In the genomic region with DNA sequence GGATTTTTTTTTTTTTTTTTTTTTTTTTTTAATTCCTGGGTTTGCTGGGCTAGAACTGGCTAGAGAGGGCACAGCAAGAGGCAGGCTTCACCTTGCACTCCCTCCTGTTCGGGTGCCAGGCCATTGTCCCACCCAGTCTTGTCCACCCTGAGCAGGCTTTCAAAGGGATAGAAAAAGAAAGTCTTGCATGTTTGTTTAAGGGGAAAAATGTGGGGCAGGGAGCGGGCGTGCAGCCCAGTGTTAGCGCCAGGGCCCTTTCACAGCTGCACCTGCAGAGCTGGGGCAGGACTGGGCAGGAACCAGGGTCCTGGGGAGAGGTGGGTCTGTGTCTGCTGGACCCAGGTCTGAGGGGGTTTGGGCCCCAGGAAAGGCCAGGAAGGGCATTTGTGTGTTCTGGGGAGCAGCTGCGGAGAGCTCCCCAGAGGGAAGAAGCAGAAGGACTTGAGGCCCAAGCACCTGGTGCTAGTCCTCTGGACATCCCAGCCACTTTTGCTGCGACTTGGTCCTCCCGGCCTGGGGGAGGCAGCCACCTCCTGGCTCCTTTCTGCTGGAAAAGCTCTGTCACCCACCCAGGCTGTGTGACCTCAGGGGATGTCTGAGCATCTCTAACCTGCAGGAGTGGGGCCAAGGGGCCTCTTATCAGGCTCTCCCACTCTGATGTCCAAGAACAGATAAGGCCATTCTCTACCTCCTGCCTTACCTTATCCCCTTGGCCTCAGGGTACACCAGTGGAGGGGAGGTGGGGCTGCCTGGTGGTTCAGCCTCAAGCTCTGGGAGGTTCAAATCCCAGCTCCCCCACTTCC, we compare ENCODE assay signal across 14 cellular contexts. TPM values are rescaled to one million over a fixed set of nuclear protein-coding genes. Genes with fewer than 3 reads are reported as not detected.
A peak's percentile ranks its signal among the peaks of the same experiment; 100 is the strongest.
DNase-seq lines count a peak whose midpoint lies in the region; ATAC-seq, FAIRE-seq and TF ChIP-seq lines count a peak whose summit lies in the region.
"Had no signal": no experiment of that assay in that cellular context is flagged by ENCODE, and none has a peak within 500 bp of the region (broad histone marks: within the 10 kb centered on the region; RNA-seq: fewer than 3 reads in every experiment).

No MANE protein-coding gene starts in this region.

- H3K27me3 Mint-ChIP-seq in activated naive CD4-positive, alpha-beta T cell treated with anti-CD3 and anti-CD28 coated beads, Interleukin-2, amount 10 ng/mL, durations not matched to agents 7 days and 5 days: no peaks in the 10 kb centered on the region
- no peaks in the 10 kb centered on the region for H3K27me3 Mint-ChIP-seq in activated T-helper 1 cell treated with anti-CD3 and anti-CD28 coated beads, Interleukin-12 subunit alpha, Interleukin-12 subunit beta, Interleukin-2, Interleukin-4 antibody, amounts not matched to agents 30 ng/mL and 10 ng/mL and 1 ng/mL, durations not matched to agents 14 hours and 24 hours and 36 hours (ENCODE audit: insufficient read depth)

- peak overlapping the region; percentile 88 for H3K27ac Mint-ChIP-seq in activated naive CD4-positive, alpha-beta T cell treated with anti-CD3 and anti-CD28 coated beads, Interleukin-2, amount 10 ng/mL, durations not matched to agents 7 days and 5 days
- H3K27ac Mint-ChIP-seq in activated T-helper 1 cell treated with anti-CD3 and anti-CD28 coated beads, Interleukin-12 subunit alpha, Interleukin-12 subunit beta, Interleukin-2, Interleukin-4 antibody, amounts not matched to agents 30 ng/mL and 10 ng/mL and 1 ng/mL, durations not matched to agents 14 hours and 24 hours and 36 hours: peak overlapping the region; percentile 84

- TF ChIP-seq CTCF in upper lobe of right lung (IDR thresholded peaks at IDR 0.05): no peak
- no peak for TF ChIP-seq CTCF in D721Med (IDR thresholded peaks at IDR 0.05; ENCODE audit: insufficient read depth, missing control alignments)

- CTCF ChIA-PET in activated naive CD4-positive, alpha-beta T cell treated with anti-CD3 and anti-CD28 coated beads, Interleukin-2, amount 10 ng/mL, durations not matched to agents 7 days and 5 days (lab: Charles Lee): interaction anchor here (0.7 to 0.9 kb wide), 3 partner anchors 18 to 58 kb away, joined by 3 read pairs; no protein-coding TSS in a partner anchor

- H3K27ac ChIP-seq in upper lobe of right lung: peak overlapping the region; percentile 39

- no peaks in the 10 kb centered on the region for H3K9me3 Mint-ChIP-seq in activated naive CD4-positive, alpha-beta T cell treated with anti-CD3 and anti-CD28 coated beads, Interleukin-2, amount 10 ng/mL, durations not matched to agents 7 days and 5 days
- H3K9me3 Mint-ChIP-seq in activated T-helper 1 cell treated with anti-CD3 and anti-CD28 coated beads, Interleukin-12 subunit alpha, Interleukin-12 subunit beta, Interleukin-2, Interleukin-4 antibody, amounts not matched to agents 30 ng/mL and 10 ng/mL and 1 ng/mL, durations not matched to agents 14 hours and 24 hours and 36 hours: no peaks in the 10 kb centered on the region

- peaks cover 1% of the 10 kb centered on the region for H3K36me3 Mint-ChIP-seq in activated naive CD4-positive, alpha-beta T cell treated with anti-CD3 and anti-CD28 coated beads, Interleukin-2, amount 10 ng/mL, durations not matched to agents 7 days and 5 days
- H3K36me3 Mint-ChIP-seq in activated T-helper 1 cell treated with anti-CD3 and anti-CD28 coated beads, Interleukin-12 subunit alpha, Interleukin-12 subunit beta, Interleukin-2, Interleukin-4 antibody, amounts not matched to agents 30 ng/mL and 10 ng/mL and 1 ng/mL, durations not matched to agents 14 hours and 24 hours and 36 hours (ENCODE audit: low read depth): peaks cover 2% of the 10 kb centered on the region

- H3K4me3 ChIP-seq in upper lobe of right lung: no peak overlapping the region
- H3K4me3 ChIP-seq: breast epithelium, Peyer's patch had no signal

- no peaks in the 10 kb centered on the region for H3K36me3 ChIP-seq in upper lobe of right lung
- H3K36me3 ChIP-seq: breast epithelium had no signal

- intact Hi-C loops in activated T-helper 1 cell treated with anti-CD3 and anti-CD28 coated beads, Interleukin-12 subunit alpha, Interleukin-12 subunit beta, Interleukin-2, Interleukin-4 antibody, amounts not matched to agents 30 ng/mL and 10 ng/mL and 1 ng/mL, durations not matched to agents 14 hours and 24 hours and 36 hours (cut with micrococcal nuclease): no loop called here
- intact Hi-C loops in upper lobe of right lung (cut with DNase I): no loop called here

- H3K4me3 Mint-ChIP-seq in activated naive CD4-positive, alpha-beta T cell treated with anti-CD3 and anti-CD28 coated beads, Interleukin-2, amount 10 ng/mL, durations not matched to agents 7 days and 5 days: no peak overlapping the region
- H3K4me3 Mint-ChIP-seq in activated T-helper 1 cell treated with anti-CD3 and anti-CD28 coated beads, Interleukin-12 subunit alpha, Interleukin-12 subunit beta, Interleukin-2, Interleukin-4 antibody, amounts not matched to agents 30 ng/mL and 10 ng/mL and 1 ng/mL, durations not matched to agents 14 hours and 24 hours and 36 hours: no peak overlapping the region

- no peaks in the 10 kb centered on the region for H3K9me3 ChIP-seq in upper lobe of right lung
- H3K9me3 ChIP-seq: breast epithelium, Peyer's patch had no signal

- no peaks in the 10 kb centered on the region for H3K27me3 ChIP-seq in upper lobe of right lung
- H3K27me3 ChIP-seq: breast epithelium, Peyer's patch had no signal

- peaks cover 68% of the 10 kb centered on the region for H3K4me1 Mint-ChIP-seq in activated naive CD4-positive, alpha-beta T cell treated with anti-CD3 and anti-CD28 coated beads, Interleukin-2, amount 10 ng/mL, durations not matched to agents 7 days and 5 days
- peaks cover 36% of the 10 kb centered on the region for H3K4me1 Mint-ChIP-seq in activated T-helper 1 cell treated with anti-CD3 and anti-CD28 coated beads, Interleukin-12 subunit alpha, Interleukin-12 subunit beta, Interleukin-2, Interleukin-4 antibody, amounts not matched to agents 30 ng/mL and 10 ng/mL and 1 ng/mL, durations not matched to agents 14 hours and 24 hours and 36 hours (ENCODE audit: low read depth)

- ATAC-seq in upper lobe of right lung: no peak
- no peak for ATAC-seq in HG03196 (IDR thresholded peaks at IDR 0.05; ENCODE audit: unreplicated experiment)

- peak; percentile 23 for DNase-seq in activated naive CD4-positive, alpha-beta T cell treated with anti-CD3 and anti-CD28 coated beads, Interleukin-2, amount 10 ng/mL, durations not matched to agents 7 days and 5 days
- DNase-seq in activated naive CD4-positive, alpha-beta T cell treated with anti-CD3 and anti-CD28 coated beads, Interleukin-2, amount 50 U/mL, for 16 hours: no peak
- DNase-seq in activated T-helper 1 cell treated with anti-CD3 and anti-CD28 coated beads, Interleukin-12 subunit alpha, Interleukin-12 subunit beta, Interleukin-2, Interleukin-4 antibody, amounts not matched to agents 30 ng/mL and 10 ng/mL and 1 ng/mL, durations not matched to agents 14 hours and 24 hours and 36 hours (ENCODE audit: low spot score): no peak
- DNase-seq in mesenteric fat pad (ENCODE audit: low spot score) (peak; percentile 81), upper lobe of right lung (peak; percentile 53), D721Med (ENCODE audit: insufficient read length, low spot score) (no peak), NCI-H1092 treated with DMSO at 0.1 percent for 48 hours (lab: John Stamatoyannopoulos, UW) (no peak)
- DNase-seq: activated gamma-delta T cell treated with Interleukin-2 at 50 U/mL for 16 hours, NCI-H187 treated with DMSO at 0.1 percent for 48 hours, NCI-H510A, nucleus accumbens had no signal

- peaks cover 43% of the 10 kb centered on the region for H3K4me1 ChIP-seq in upper lobe of right lung
- H3K4me1 ChIP-seq: breast epithelium had no signal

- no peak for FAIRE-seq in D721Med (lab: Jason Lieb, UNC)

RNA-seq across cellular contexts. Expression of gene PSME3IP1, which starts 44.8 kb away (rescaled TPM):
- 116 and 124 TPM in 2 replicates for total RNA-seq in activated T-helper 1 cell treated with anti-CD3 and anti-CD28 coated beads, Interleukin-12 subunit alpha, Interleukin-12 subunit beta, Interleukin-2, Interleukin-4 antibody, amounts not matched to agents 30 ng/mL and 10 ng/mL and 1 ng/mL, durations not matched to agents 14 hours and 24 hours and 36 hours
- total RNA-seq in mesenteric fat pad: 61.1 TPM
- 77.8 TPM for total RNA-seq in upper lobe of right lung

RNA-seq across cellular contexts. Expression of gene RSPRY1, which starts 45.1 kb away (rescaled TPM):
- 36.0 and 36.5 TPM in 2 replicates for total RNA-seq in activated T-helper 1 cell treated with anti-CD3 and anti-CD28 coated beads, Interleukin-12 subunit alpha, Interleukin-12 subunit beta, Interleukin-2, Interleukin-4 antibody, amounts not matched to agents 30 ng/mL and 10 ng/mL and 1 ng/mL, durations not matched to agents 14 hours and 24 hours and 36 hours
- total RNA-seq in mesenteric fat pad (26.0 TPM), upper lobe of right lung (36.2 TPM)

RNA-seq across cellular contexts. Expression of gene CPNE2, which starts 48.7 kb away (rescaled TPM):
- 3.7 and 4.6 TPM in 2 replicates for total RNA-seq in activated T-helper 1 cell treated with anti-CD3 and anti-CD28 coated beads, Interleukin-12 subunit alpha, Interleukin-12 subunit beta, Interleukin-2, Interleukin-4 antibody, amounts not matched to agents 30 ng/mL and 10 ng/mL and 1 ng/mL, durations not matched to agents 14 hours and 24 hours and 36 hours
- total RNA-seq in mesenteric fat pad: 60.1 TPM
- total RNA-seq in upper lobe of right lung: 64.5 TPM

Comparison
In these comparisons a context has a peak if more than half of its experiments do, and no peak if none do; other contexts are left out.
1. DNase-seq: peak in activated naive CD4-positive, alpha-beta T cell treated with anti-CD3 and anti-CD28 coated beads, Interleukin-2, amount 10 ng/mL, durations not matched to agents 7 days and 5 days (single experiment), mesenteric fat pad (single experiment) and upper lobe of right lung (single experiment); none in activated naive CD4-positive, alpha-beta T cell treated with anti-CD3 and anti-CD28 coated beads, Interleukin-2, amount 50 U/mL, for 16 hours (single experiment), activated T-helper 1 cell treated with anti-CD3 and anti-CD28 coated beads, Interleukin-12 subunit alpha, Interleukin-12 subunit beta, Interleukin-2, Interleukin-4 antibody, amounts not matched to agents 30 ng/mL and 10 ng/mL and 1 ng/mL, durations not matched to agents 14 hours and 24 hours and 36 hours (single experiment), D721Med (single experiment) and NCI-H1092 treated with DMSO at 0.1 percent for 48 hours (single experiment).
2. RNA of gene CPNE2, which starts 48.7 kb away (total RNA-seq): 64.5 TPM in upper lobe of right lung (single experiment) and 60.1 TPM in mesenteric fat pad (single experiment); 3.7 to 4.6 TPM in activated T-helper 1 cell treated with anti-CD3 and anti-CD28 coated beads, Interleukin-12 subunit alpha, Interleukin-12 subunit beta, Interleukin-2, Interleukin-4 antibody, amounts not matched to agents 30 ng/mL and 10 ng/mL and 1 ng/mL, durations not matched to agents 14 hours and 24 hours and 36 hours; every median in the first group is over 10 times any median in the second.